In genomic region chr15:49024840-49025239, GRCh38 we compare ENCODE assay signal across 20 cellular contexts. TPM values are rescaled to one million over a fixed set of nuclear protein-coding genes. Genes with fewer than 3 reads are reported as not detected.
A peak's percentile ranks its signal among the peaks of the same experiment; 100 is the strongest.
DNase-seq lines count a peak whose midpoint lies in the region; ATAC-seq and TF ChIP-seq lines count a peak whose summit lies in the region.
"Had no signal": no experiment of that assay in that cellular context is flagged by ENCODE, and none has a peak within 500 bp of the region (broad histone marks: within the 10 kb centered on the region; RNA-seq: fewer than 3 reads in every experiment).

No MANE protein-coding gene starts in this region.

- TF ChIP-seq CTCF in GM10248 (IDR thresholded peaks at IDR 0.05; ENCODE audit: control extremely low read depth, extremely low read depth, low read depth, missing control alignments) = no peak
- no peak for TF ChIP-seq CTCF in spleen (IDR thresholded peaks at IDR 0.05 in 8 of 11, conservative IDR thresholded peaks at IDR 0.05 in 3 of 11)

- no peak for TF ChIP-seq POLR2A in spleen (IDR thresholded peaks at IDR 0.05)

- no peaks in the 10 kb centered on the region for H3K4me1 ChIP-seq in spleen
- H3K4me1 ChIP-seq: A549, uterus had no signal

- POLR2A ChIA-PET in GM10248 (lab: Yijun Ruan, JAX) = no interaction called here

- peak; percentile 20 for DNase-seq in GM10248 (ENCODE audit: extremely low spot score)
- no peak for DNase-seq in spleen
- DNase-seq in NCI-H1092 treated with DMSO at 0.1 percent for 48 hours (lab: John Stamatoyannopoulos, UW) = no peak
- DNase-seq in central memory CD4-positive, alpha-beta T cell = no peak
- no peak for DNase-seq in HT-29 (ENCODE audit: low spot score)
- DNase-seq: activated CD4-positive, alpha-beta memory T cell treated with anti-CD3 and anti-CD28 coated beads, Interleukin-2, amount 10 ng/mL, durations not matched to agents 7 days and 5 days; activated naive CD4-positive, alpha-beta T cell treated with Interleukin-2 at 50 U/mL for 16 hours; CD4-positive, alpha-beta memory T cell; cortex of kidney; islet precursor cell; midbrain; NCI-H1105 treated with DMSO at 0.1 percent for 48 hours; NCI-H2227 treated with DMSO at 0.1 percent for 48 hours; stimulated activated naive CD4-positive, alpha-beta T cell treated with Interleukin-2 at 50 U/mL for 16 hours; uterus had no signal

- no peaks in the 10 kb centered on the region for H3K9me3 ChIP-seq in spleen
- H3K9me3 ChIP-seq: A549, neutrophil, uterus had no signal

- H3K4me3 ChIP-seq in spleen = no peak overlapping the region
- H3K4me3 ChIP-seq: A549, uterus had no signal

- 78 to 90% (median 90%) methylated on average over 1 of the region's 1 CpG for WGBS in spleen, 5 donors

- H3K27ac ChIP-seq in spleen = no peak overlapping the region
- H3K27ac ChIP-seq: A549, neutrophil, uterus had no signal

- intact Hi-C loops in spleen (cut with DNase I; ENCODE audit: low total_unique reads) = no loop called here

- peak; percentile 72 for ATAC-seq in GM19351 (IDR thresholded peaks at IDR 0.05; ENCODE audit: unreplicated experiment)
- peak; percentile 74 for ATAC-seq in HG02571 (IDR thresholded peaks at IDR 0.05; ENCODE audit: unreplicated experiment)
- peak; percentile 69 for ATAC-seq in HG03342 (IDR thresholded peaks at IDR 0.05; ENCODE audit: unreplicated experiment)
- ATAC-seq: A549 had no signal

- CTCF ChIA-PET in GM10248 (lab: Yijun Ruan, JAX) = interaction anchor here (1.0 kb wide), 1 partner anchor 13 kb away, joined by 3 read pairs; no protein-coding TSS in a partner anchor

- H3K36me3 ChIP-seq in spleen = peaks cover 0 to 92% (median 44%) of the 10 kb centered on the region in 6 donors
- H3K36me3 ChIP-seq: uterus had no signal

- no peaks in the 10 kb centered on the region for H3K27me3 ChIP-seq in spleen (replicated peaks in 1 of 7)
- H3K27me3 ChIP-seq: neutrophil, uterus had no signal

RNA-seq across cellular contexts. Expression of gene SECISBP2L, which starts 21.4 kb away (rescaled TPM):
- 10 to 100 TPM; 36.7 to 58.7 (median 51.2) TPM for total RNA-seq in spleen
- 1 to 10 TPM; 5.6 to 8.7 (median 5.9) TPM for polyA plus RNA-seq in spleen
- 6.4 and 11.3 TPM in 2 replicates for total RNA-seq in HT-29 (2014; rRNA removed; shearing (Covaris generic))
